Comparison of ENCODE assay signal across 8 cellular contexts in genomic region chr7:38630720-38631673, GRCh38. TPM values are rescaled to one million over a fixed set of nuclear protein-coding genes. Genes with fewer than 3 reads are reported as not detected.
DNase-seq lines count a peak whose midpoint lies in the region; ATAC-seq and TF ChIP-seq lines count a peak whose summit lies in the region.

Gene AMPH, minus strand, starts transcription at chr7:38631373. Its CDS starts 22 bp downstream, at chr7:38631351.

- H3K27ac ChIP-seq in Peyer's patch, result no peak within 1 kb of the TSS
- H3K27ac ChIP-seq in colonic mucosa, result no peak within 1 kb of the TSS
- H3K27ac ChIP-seq in spleen, result peak within 1 kb of the TSS in 1 of 8 donors; percentile 49

- TF ChIP-seq POLR2A in Peyer's patch (IDR thresholded peaks at IDR 0.05), result no peak
- TF ChIP-seq POLR2A in spleen (IDR thresholded peaks at IDR 0.05), result no peak
- no peak for TF ChIP-seq POLR2A in erythroblast (IDR thresholded peaks at IDR 0.05; ENCODE audit: low read length)

- intact Hi-C loops in colonic mucosa (cut with DNase I) (no loop called here), spleen (cut with DNase I; ENCODE audit: low total_unique reads) (no loop called here)

- no peak within 1 kb of the TSS for H3K9ac ChIP-seq in colonic mucosa (ENCODE audit: low read depth in 2 of 2, low read length in 2 of 2)

- 1 to 4% (median 2%) methylated on average over 53 to 105 of the region's 105 CpGs for WGBS in spleen, 5 donors

- no peak for ATAC-seq in GM21786 (IDR thresholded peaks at IDR 0.05; ENCODE audit: unreplicated experiment)

- DNase-seq in NCI-H1694 treated with DMSO at 0.1 percent for 48 hours (lab: John Stamatoyannopoulos, UW) (peak; percentile 8), NCI-H1694 (lab: John Stamatoyannopoulos, UW) (no peak), Peyer's patch (peak in 1 of 3 donors; percentile 48), colonic mucosa (peak; percentile 32), kidney epithelial cell (ENCODE audit: low read depth) (no peak), spleen (peak; percentile 77), erythroblast (lab: John Stamatoyannopoulos, UW) (no peak)

- H3K27me3 ChIP-seq in Peyer's patch (no peaks in the 10 kb centered on the region), colonic mucosa (peaks cover 9% of the 10 kb centered on the region), kidney epithelial cell (ENCODE audit: control insufficient read depth, insufficient read depth, low read length) (peaks cover 35% of the 10 kb centered on the region), spleen (replicated peaks in 1 of 7) (peaks cover 0 to 76% (median 37%) of the 10 kb centered on the region in 7 donors)

- H3K36me3 ChIP-seq in Peyer's patch (no peaks in the 10 kb centered on the region), colonic mucosa (no peaks in the 10 kb centered on the region), kidney epithelial cell (ENCODE audit: control insufficient read depth, insufficient read depth, low read length) (no peaks in the 10 kb centered on the region), spleen (no peaks in the 10 kb centered on the region)

- H3K4me3 ChIP-seq in Peyer's patch (peak within 1 kb of the TSS; percentile 17 to 52 (median 44)), colonic mucosa (peak within 1 kb of the TSS; percentile 24), kidney epithelial cell (ENCODE audit: low read depth, low read length) (peak within 1 kb of the TSS; percentile 39), spleen (peak within 1 kb of the TSS; percentile 7 to 71 (median 47))

- no peaks in the 10 kb centered on the region for H3K4me1 ChIP-seq in Peyer's patch
- H3K4me1 ChIP-seq in colonic mucosa, result no peaks in the 10 kb centered on the region
- peaks cover 0 to 27% (median 14%) of the 10 kb centered on the region in 6 donors for H3K4me1 ChIP-seq in spleen

- H3K9me3 ChIP-seq in Peyer's patch (no peaks in the 10 kb centered on the region), colonic mucosa (no peaks in the 10 kb centered on the region), spleen (peaks cover 0 to 3% (median 1%) of the 10 kb centered on the region in 8 donors)

- TF ChIP-seq CTCF in Peyer's patch (IDR thresholded peaks at IDR 0.05) (no peak), colonic mucosa (IDR thresholded peaks at IDR 0.05) (no peak), kidney epithelial cell (IDR thresholded peaks at IDR 0.05; ENCODE audit: insufficient read depth, low read length, poor library complexity, severe bottlenecking) (no peak), spleen (IDR thresholded peaks at IDR 0.05 in 8 of 11, conservative IDR thresholded peaks at IDR 0.05 in 3 of 11) (no peak)

RNA-seq across cellular contexts. Expression of gene AMPH, which starts in this region (rescaled TPM):
- total RNA-seq in Peyer's patch (10 to 100 TPM in 1 of 4 donors, 1 to 10 TPM in 1, under 1 TPM in 2; 0.18 to 12.4 (median 2.5) TPM), colonic mucosa (1 to 10 TPM in 1 of 2 donors, under 1 TPM in 1; 0.49 to 1.1 TPM), kidney epithelial cell (0.25 and 0.34 TPM in 2 replicates), spleen (10 to 100 TPM in 1 of 7 donors, 1 to 10 TPM in 5, under 1 TPM in 1; 0.70 to 10.3 (median 2.1) TPM)
- polyA plus RNA-seq in spleen, result under 1 TPM; 0.09 to 0.35 (median 0.26) TPM

Comparison
In these comparisons a context has a peak if more than half of its experiments do, and no peak if none do; other contexts are left out.
1. DNase-seq: peak in NCI-H1694 treated with DMSO at 0.1 percent for 48 hours (single experiment), colonic mucosa (single experiment) and spleen (single experiment); none in NCI-H1694 (single experiment), kidney epithelial cell (single experiment) and erythroblast (0 of 2).
2. Peak in every context shown above with its lines, with median percentiles within 50 percentile points of each other: H3K4me3 ChIP-seq.